ENCODE assay signal across 8 cellular contexts in the genomic region with DNA sequence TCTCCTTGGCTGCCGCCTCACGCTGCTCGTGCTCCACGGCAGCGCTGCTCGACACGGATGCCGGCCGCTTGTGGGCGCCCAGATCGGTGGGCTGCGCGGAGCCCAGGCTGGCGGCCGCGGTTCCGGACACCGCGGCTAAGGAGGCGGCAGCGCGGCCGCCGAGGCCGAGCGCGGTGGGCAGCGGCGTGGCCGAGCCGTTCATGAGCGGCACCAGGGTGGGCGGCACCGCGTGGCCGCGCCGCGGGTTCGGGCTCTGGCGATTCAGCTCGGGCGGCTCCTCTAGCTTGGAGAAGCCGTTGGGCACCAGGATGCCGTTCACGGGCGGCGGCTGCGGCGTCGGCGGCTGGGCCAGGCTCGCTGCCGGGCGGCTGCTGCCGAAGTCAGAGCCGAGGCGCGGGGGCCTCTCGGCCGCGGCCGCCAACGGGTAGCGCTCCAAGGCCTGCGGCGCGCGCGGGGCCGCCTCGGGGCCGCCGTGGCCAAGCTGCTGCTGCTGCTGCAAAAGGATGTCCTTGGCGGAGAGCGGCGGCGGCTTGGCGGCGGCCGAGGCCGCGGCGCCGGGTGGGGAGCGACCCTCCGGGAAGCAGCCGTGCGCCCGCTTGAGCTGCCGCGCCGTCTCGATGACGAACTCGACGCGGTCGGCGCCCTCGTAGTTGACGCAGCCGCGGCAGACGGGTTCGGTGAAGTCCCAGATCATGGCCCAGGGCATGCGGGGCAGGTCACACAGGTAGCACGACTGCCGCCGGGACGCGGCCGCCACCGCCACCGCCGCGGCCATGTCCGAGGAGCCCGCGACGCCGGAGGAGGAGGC. TPM values are rescaled to one million over a fixed set of nuclear protein-coding genes. Genes with fewer than 3 reads are reported as not detected.
DNase-seq lines count a peak whose midpoint lies in the region; ATAC-seq and TF ChIP-seq lines count a peak whose summit lies in the region.

No MANE protein-coding gene starts in this region.

- TF ChIP-seq CTCF in BJ (IDR thresholded peaks at IDR 0.05; ENCODE audit: insufficient read depth, low read depth, low read length) (no peak), lower lobe of right lung (IDR thresholded peaks at IDR 0.05) (no peak)

- H3K36me3 ChIP-seq in BJ (ENCODE audit: control insufficient read depth, insufficient read depth, low read length) (peaks cover 8% of the 10 kb centered on the region), lower lobe of right lung (peaks cover 28% of the 10 kb centered on the region)

- intact Hi-C loops in lower lobe of right lung (cut with DNase I), result loop anchor here (10.0 kb wide), 2 partner anchors 114 to 466 kb away; no protein-coding TSS in a partner anchor

- H3K27me3 ChIP-seq in BJ (ENCODE audit: control insufficient read depth, insufficient read depth, low read length), result no peaks in the 10 kb centered on the region
- no peaks in the 10 kb centered on the region for H3K27me3 ChIP-seq in lower lobe of right lung (ENCODE audit: low read depth)

- ATAC-seq in HG03280 (IDR thresholded peaks at IDR 0.05; ENCODE audit: unreplicated experiment) (peak; percentile 15), lower lobe of right lung (no peak), GM21447 (IDR thresholded peaks at IDR 0.05; ENCODE audit: unreplicated experiment) (no peak)

- DNase-seq in BJ (ENCODE audit: low read depth) (no peak), cerebellum (ENCODE audit: low spot score) (peak; percentile 37), lower lobe of right lung (peak; percentile 75), cerebellar nuclear complex (lab: John Stamatoyannopoulos, UW) (no peak)
- DNase-seq in activated CD4-positive, CD25-positive, alpha-beta regulatory T cell (lab: John Stamatoyannopoulos, UW), result peak; percentile 16 to 50 (median 45)
- peak; percentile 50 for DNase-seq in stimulated activated CD8-positive, alpha-beta memory T cell treated with anti-CD3 and anti-CD28 coated beads, Interleukin-12 subunit alpha, Interleukin-12 subunit beta, amount 100 ng/mL, for 4 hours (ENCODE audit: low read depth)

- H3K4me1 ChIP-seq in lower lobe of right lung, result peaks cover 48% of the 10 kb centered on the region

- CTCF ChIA-PET in BJ (lab: Yijun Ruan, JAX), result interaction anchor here (0.7 to 1.0 kb wide), 2 partner anchors 110 to 121 kb away, joined by 3 read pairs; no protein-coding TSS in a partner anchor

- H3K4me3 ChIP-seq in BJ (ENCODE audit: low read depth, low read length) (peak overlapping the region; percentile 77), lower lobe of right lung (peak overlapping the region; percentile 85)

- H3K27ac ChIP-seq in lower lobe of right lung, result peak overlapping the region; percentile 100

- H3K9me3 ChIP-seq in lower lobe of right lung, result no peaks in the 10 kb centered on the region

- POLR2A ChIA-PET in BJ (lab: Charles Lee), result no interaction called here

RNA-seq across cellular contexts. Expression of gene IRF2BP2, which starts 1.1 kb away (rescaled TPM):
- polyA plus RNA-seq in BJ (2011; rRNA removed), result 12.5 and 20.7 TPM in 2 replicates
- 21.2 and 34.0 TPM in 2 replicates for polyA minus RNA-seq in BJ (2011; rRNA and poly(A)+ RNA removed)
- 96.2 TPM for total RNA-seq in cerebellum
- 154 TPM for total RNA-seq in lower lobe of right lung

Comparison
In these comparisons a context has a peak if more than half of its experiments do, and no peak if none do; other contexts are left out.
1. DNase-seq: peak in activated CD4-positive, CD25-positive, alpha-beta regulatory T cell (4 of 4), cerebellum (single experiment), lower lobe of right lung (single experiment) and stimulated activated CD8-positive, alpha-beta memory T cell treated with anti-CD3 and anti-CD28 coated beads, Interleukin-12 subunit alpha, Interleukin-12 subunit beta, amount 100 ng/mL, for 4 hours (single experiment); none in BJ (single experiment) and cerebellar nuclear complex (0 of 2).